1 cellular context compared by ENCODE assay signal in genomic region chr9:35111006-35111933, GRCh38.
TF ChIP-seq lines count a peak whose summit lies in the region.

No MANE protein-coding gene starts in this region.

TF ChIP-seq in GM12878, 131 proteins besides CTCF, POLR2A, EP300 and RAD21:
- no peak for TF ChIP-seq CBFB (IDR thresholded peaks at IDR 0.05; ENCODE audit: low read depth)
- TF ChIP-seq BHLHE40 (IDR thresholded peaks at IDR 0.05; ENCODE audit: borderline replicate concordance in 1 of 2, low read depth in 2 of 2, low read length in 1 of 2) = 0 out of 4 replicates have a peak, but pooled peaks of 1 of the 2 experiments have one; percentile 33
- TF ChIP-seq CHD2 (IDR thresholded peaks at IDR 0.05; ENCODE audit: borderline replicate concordance, low read depth, low read length) = 0 out of 2 replicates have a peak, but pooled peaks have one; percentile 29
- peak; percentile 86 for TF ChIP-seq HDGF (IDR thresholded peaks at IDR 0.05)
- no peak for TF ChIP-seq POLR2AphosphoS2 (IDR thresholded peaks at IDR 0.05; ENCODE audit: low read depth, low read length)
- peak; percentile 79 for TF ChIP-seq NKRF (conservative IDR thresholded peaks at IDR 0.05)
- peak; percentile 65 for TF ChIP-seq MXI1 (IDR thresholded peaks at IDR 0.05; ENCODE audit: low read depth, low read length)
- no peak for TF ChIP-seq CBX3 (IDR thresholded peaks at IDR 0.05; ENCODE audit: borderline replicate concordance, low read depth)
- TF ChIP-seq IKZF1 (conservative IDR thresholded peaks at IDR 0.05) = peak; percentile 31; the same call in 1 of the 2 replicates
- 0 out of 2 replicates have a peak, but pooled peaks have one; percentile 29 for TF ChIP-seq E2F4 (IDR thresholded peaks at IDR 0.05; ENCODE audit: low read depth, low read length)
- TF ChIP-seq MAX (IDR thresholded peaks at IDR 0.05; ENCODE audit: low read depth, low read length) = 0 out of 2 replicates have a peak, but pooled peaks have one; percentile 22
- TF ChIP-seq RFX5 (IDR thresholded peaks at IDR 0.05; ENCODE audit: low read depth, low read length) = peak; percentile 77
- no peak for TF ChIP-seq YY1 (IDR thresholded peaks at IDR 0.05; ENCODE audit: low read depth, low read length)
- peak; percentile 26; the same call in 1 of the 2 replicates for TF ChIP-seq ZBTB40 (IDR thresholded peaks at IDR 0.05; ENCODE audit: borderline replicate concordance)
- TF ChIP-seq LARP7 (IDR thresholded peaks at IDR 0.05) = peak; percentile 48
- peak; percentile 35; the same call in 1 of the 2 replicates for TF ChIP-seq SMARCA5 (IDR thresholded peaks at IDR 0.05)
- TF ChIP-seq CHD4 (IDR thresholded peaks at IDR 0.05) = no peak
- peak; percentile 52; the same call in 1 of the 2 replicates for TF ChIP-seq SIN3A (IDR thresholded peaks at IDR 0.05; ENCODE audit: low read depth, low read length)
- peak; percentile 57 for TF ChIP-seq NR2F1 (conservative IDR thresholded peaks at IDR 0.05)
- peak; percentile 31; the same call in 1 of the 2 replicates for TF ChIP-seq RELB (IDR thresholded peaks at IDR 0.05; ENCODE audit: low read depth)
- peak; percentile 66; the same call in 1 of the 2 replicates for TF ChIP-seq DPF2 (IDR thresholded peaks at IDR 0.05)
- peak; percentile 30; the same call in 1 of the 2 replicates for TF ChIP-seq BACH1 (IDR thresholded peaks at IDR 0.05; ENCODE audit: borderline replicate concordance)
- TF ChIP-seq SP1 (IDR thresholded peaks at IDR 0.05; ENCODE audit: low read depth, low read length) = peak; percentile 92
